Comparison of ENCODE assay signal across 1 cellular context in genomic region chr1:16718908-16719533, GRCh38.
TF ChIP-seq lines count a peak whose summit lies in the region.

No MANE protein-coding gene starts in this region.

TF ChIP-seq in SK-N-SH, 30 proteins besides CTCF, POLR2A, EP300 and RAD21 (continued from another document):
- TF ChIP-seq SIN3A (IDR thresholded peaks at IDR 0.05; ENCODE audit: borderline replicate concordance, low read depth, low read length), result no peak
- no peak for TF ChIP-seq MXI1 (IDR thresholded peaks at IDR 0.05; ENCODE audit: low read depth, low read length)
- TF ChIP-seq, protein P1, sequence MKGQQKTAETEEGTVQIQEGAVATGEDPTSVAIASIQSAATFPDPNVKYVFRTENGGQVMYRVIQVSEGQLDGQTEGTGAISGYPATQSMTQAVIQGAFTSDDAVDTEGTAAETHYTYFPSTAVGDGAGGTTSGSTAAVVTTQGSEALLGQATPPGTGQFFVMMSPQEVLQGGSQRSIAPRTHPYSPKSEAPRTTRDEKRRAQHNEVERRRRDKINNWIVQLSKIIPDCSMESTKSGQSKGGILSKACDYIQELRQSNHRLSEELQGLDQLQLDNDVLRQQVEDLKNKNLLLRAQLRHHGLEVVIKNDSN (IDR thresholded peaks at IDR 0.05; ENCODE audit: borderline replicate concordance, low read depth), result no peak
- no peak for TF ChIP-seq RFX5 (IDR thresholded peaks at IDR 0.05; ENCODE audit: low read length)
- no peak for TF ChIP-seq TCF12 (IDR thresholded peaks at IDR 0.05)
- no peak for TF ChIP-seq TAF1 (IDR thresholded peaks at IDR 0.05; ENCODE audit: borderline replicate concordance, low read depth, low read length)
- no peak for TF ChIP-seq REST (IDR thresholded peaks at IDR 0.05; ENCODE audit: low read depth, low read length)
- TF ChIP-seq TEAD4 (IDR thresholded peaks at IDR 0.05; ENCODE audit: borderline replicate concordance, insufficient read depth), result no peak
- TF ChIP-seq SMC3 (IDR thresholded peaks at IDR 0.05; ENCODE audit: low read depth, low read length), result no peak
